Comparison of ENCODE assay signal across 2 cellular contexts in genomic region chr10:129207276-129207675, GRCh38.
TF ChIP-seq lines count a peak whose summit lies in the region.

No MANE protein-coding gene starts in this region.

TF ChIP-seq in GM23338, 12 proteins besides CTCF, POLR2A, EP300 and RAD21 (continued from another document):
- TF ChIP-seq REST (IDR thresholded peaks at IDR 0.05; ENCODE audit: unreplicated experiment) (no peak), STAT1 (IDR thresholded peaks at IDR 0.05; ENCODE audit: unreplicated experiment) (no peak), CREB1 (CRISPR knock-in tag; IDR thresholded peaks at IDR 0.05; ENCODE audit: low read depth) (no peak), ETS1 (IDR thresholded peaks at IDR 0.05) (no peak), NANOG (IDR thresholded peaks at IDR 0.05; ENCODE audit: borderline replicate concordance) (no peak), ZNF331 (CRISPR knock-in tag; IDR thresholded peaks at IDR 0.05; ENCODE audit: low read depth) (no peak), ZNF462 (CRISPR knock-in tag; IDR thresholded peaks at IDR 0.05) (no peak)

TF ChIP-seq in H1, 55 proteins besides CTCF, POLR2A, EP300 and RAD21 (continued from another document):
- no peak for TF ChIP-seq GTF2F1 (IDR thresholded peaks at IDR 0.05; ENCODE audit: borderline replicate concordance, low read depth, low read length)
- no peak for TF ChIP-seq KDM4A (IDR thresholded peaks at IDR 0.05; ENCODE audit: low read depth, low read length, severe bottlenecking)
- no peak for TF ChIP-seq RBBP5 (IDR thresholded peaks at IDR 0.05; ENCODE audit: borderline replicate concordance, low read depth, low read length)
- TF ChIP-seq SIX5 (IDR thresholded peaks at IDR 0.05; ENCODE audit: low read depth, low read length), result no peak
